ENCODE assay signal across 1 cellular context in genomic region chr20:346033-346639, GRCh38.
A peak's percentile ranks its signal among the peaks of the same experiment; 100 is the strongest.
TF ChIP-seq lines count a peak whose summit lies in the region.

No MANE protein-coding gene starts in this region.

TF ChIP-seq in HepG2, 621 proteins besides CTCF, POLR2A, EP300 and RAD21 (continued from another document and continues in another):
- TF ChIP-seq, protein P1, sequence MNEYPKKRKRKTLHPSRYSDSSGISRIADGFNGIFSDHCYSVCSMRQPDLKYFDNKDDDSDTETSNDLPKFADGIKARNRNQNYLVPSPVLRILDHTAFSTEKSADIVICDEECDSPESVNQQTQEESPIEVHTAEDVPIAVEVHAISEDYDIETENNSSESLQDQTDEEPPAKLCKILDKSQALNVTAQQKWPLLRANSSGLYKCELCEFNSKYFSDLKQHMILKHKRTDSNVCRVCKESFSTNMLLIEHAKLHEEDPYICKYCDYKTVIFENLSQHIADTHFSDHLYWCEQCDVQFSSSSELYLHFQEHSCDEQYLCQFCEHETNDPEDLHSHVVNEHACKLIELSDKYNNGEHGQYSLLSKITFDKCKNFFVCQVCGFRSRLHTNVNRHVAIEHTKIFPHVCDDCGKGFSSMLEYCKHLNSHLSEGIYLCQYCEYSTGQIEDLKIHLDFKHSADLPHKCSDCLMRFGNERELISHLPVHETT (CRISPR knock-in tag; conservative IDR thresholded peaks at IDR 0.05): no peak
- no peak for TF ChIP-seq SMAD1 (CRISPR knock-in tag; IDR thresholded peaks at IDR 0.05; ENCODE audit: borderline replicate concordance, low read depth)
- no peak for TF ChIP-seq CENPX (CRISPR knock-in tag; IDR thresholded peaks at IDR 0.05)
- no peak for TF ChIP-seq DPF2 (CRISPR knock-in tag; IDR thresholded peaks at IDR 0.05; ENCODE audit: borderline replicate concordance, low read depth)
- TF ChIP-seq ZMYM4 (CRISPR knock-in tag; IDR thresholded peaks at IDR 0.05): no peak
- TF ChIP-seq NFRKB (IDR thresholded peaks at IDR 0.05): no peak
- peak; percentile 18; the same call in 1 of the 2 replicates for TF ChIP-seq SMAD3 (CRISPR knock-in tag; IDR thresholded peaks at IDR 0.05)
- no peak for TF ChIP-seq ZFP36L2 (CRISPR knock-in tag; IDR thresholded peaks at IDR 0.05)
- TF ChIP-seq ZNF674 (CRISPR knock-in tag; IDR thresholded peaks at IDR 0.05; ENCODE audit: low read depth): no peak
- TF ChIP-seq RAD51 (IDR thresholded peaks at IDR 0.05; ENCODE audit: borderline replicate concordance): no peak
- TF ChIP-seq ZNF350 (CRISPR knock-in tag; IDR thresholded peaks at IDR 0.05; ENCODE audit: borderline replicate concordance, low read depth): peak; percentile 67; the same call in 1 of the 2 replicates
- TF ChIP-seq ZNF501 (CRISPR knock-in tag; IDR thresholded peaks at IDR 0.05): no peak
- peak; percentile 36; the same call in 1 of the 2 replicates for TF ChIP-seq MEF2D (CRISPR knock-in tag; IDR thresholded peaks at IDR 0.05)
- TF ChIP-seq ADNP (CRISPR knock-in tag; IDR thresholded peaks at IDR 0.05): no peak
- TF ChIP-seq ZNF10 (CRISPR knock-in tag; IDR thresholded peaks at IDR 0.05; ENCODE audit: borderline replicate concordance, low read depth): no peak
- no peak for TF ChIP-seq ZFP91 (CRISPR knock-in tag; IDR thresholded peaks at IDR 0.05; ENCODE audit: borderline replicate concordance)
- TF ChIP-seq TEAD3 (CRISPR knock-in tag; optimal IDR thresholded peaks at IDR 0.05; ENCODE audit: borderline replicate concordance): peak; percentile 6
- TF ChIP-seq ZNF431 (CRISPR knock-in tag; IDR thresholded peaks at IDR 0.05; ENCODE audit: borderline replicate concordance, low read depth): 0 out of 2 replicates have a peak, but pooled peaks have one; percentile 55
- no peak; the same call in 1 of the 2 replicates for TF ChIP-seq ZNF703 (CRISPR knock-in tag; IDR thresholded peaks at IDR 0.05; ENCODE audit: borderline replicate concordance)
- TF ChIP-seq REL (CRISPR knock-in tag; conservative IDR thresholded peaks at IDR 0.05): no peak
- no peak for TF ChIP-seq HNF4G (IDR thresholded peaks at IDR 0.05; ENCODE audit: borderline replicate concordance, low read depth, low read length)
- TF ChIP-seq HNF4G (CRISPR knock-in tag; IDR thresholded peaks at IDR 0.05; ENCODE audit: borderline replicate concordance, low read depth): no peak
- TF ChIP-seq DNMT3B (CRISPR knock-in tag; conservative IDR thresholded peaks at IDR 0.05): peak; percentile 78; the same call in 1 of the 2 replicates
- peak; percentile 81; the same call in 1 of the 2 replicates for TF ChIP-seq TIGD3 (CRISPR knock-in tag; IDR thresholded peaks at IDR 0.05; ENCODE audit: borderline replicate concordance)
- TF ChIP-seq MYNN (CRISPR knock-in tag; IDR thresholded peaks at IDR 0.05; ENCODE audit: low read depth): no peak
- TF ChIP-seq ZNF737 (CRISPR knock-in tag; IDR thresholded peaks at IDR 0.05; ENCODE audit: borderline replicate concordance): peak; percentile 18; the same call in 1 of the 2 replicates
- no peak for TF ChIP-seq ZNF335 (CRISPR knock-in tag; IDR thresholded peaks at IDR 0.05)
- TF ChIP-seq, protein P2, sequence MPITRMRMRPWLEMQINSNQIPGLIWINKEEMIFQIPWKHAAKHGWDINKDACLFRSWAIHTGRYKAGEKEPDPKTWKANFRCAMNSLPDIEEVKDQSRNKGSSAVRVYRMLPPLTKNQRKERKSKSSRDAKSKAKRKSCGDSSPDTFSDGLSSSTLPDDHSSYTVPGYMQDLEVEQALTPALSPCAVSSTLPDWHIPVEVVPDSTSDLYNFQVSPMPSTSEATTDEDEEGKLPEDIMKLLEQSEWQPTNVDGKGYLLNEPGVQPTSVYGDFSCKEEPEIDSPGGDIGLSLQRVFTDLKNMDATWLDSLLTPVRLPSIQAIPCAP (CRISPR knock-in tag; IDR thresholded peaks at IDR 0.05; ENCODE audit: low read depth): 0 out of 2 replicates have a peak, but pooled peaks have one; percentile 45
- TF ChIP-seq ZNF205 (CRISPR knock-in tag; IDR thresholded peaks at IDR 0.05): peak; percentile 4; the same call in 1 of the 2 replicates
- no peak for TF ChIP-seq CREB1 (IDR thresholded peaks at IDR 0.05)
- TF ChIP-seq CREB1 (CRISPR knock-in tag; IDR thresholded peaks at IDR 0.05): no peak
- TF ChIP-seq PRDM15 (CRISPR knock-in tag; IDR thresholded peaks at IDR 0.05): no peak
- TF ChIP-seq PHF20 (CRISPR knock-in tag; IDR thresholded peaks at IDR 0.05): 0 out of 2 replicates have a peak, but pooled peaks have one; percentile 6
- no peak for TF ChIP-seq NFE2L2 (IDR thresholded peaks at IDR 0.05; ENCODE audit: low read length)
- 0 out of 2 replicates have a peak, but pooled peaks have one; percentile 12 for TF ChIP-seq ZMYM2 (CRISPR knock-in tag; IDR thresholded peaks at IDR 0.05)
- TF ChIP-seq, protein P3, sequence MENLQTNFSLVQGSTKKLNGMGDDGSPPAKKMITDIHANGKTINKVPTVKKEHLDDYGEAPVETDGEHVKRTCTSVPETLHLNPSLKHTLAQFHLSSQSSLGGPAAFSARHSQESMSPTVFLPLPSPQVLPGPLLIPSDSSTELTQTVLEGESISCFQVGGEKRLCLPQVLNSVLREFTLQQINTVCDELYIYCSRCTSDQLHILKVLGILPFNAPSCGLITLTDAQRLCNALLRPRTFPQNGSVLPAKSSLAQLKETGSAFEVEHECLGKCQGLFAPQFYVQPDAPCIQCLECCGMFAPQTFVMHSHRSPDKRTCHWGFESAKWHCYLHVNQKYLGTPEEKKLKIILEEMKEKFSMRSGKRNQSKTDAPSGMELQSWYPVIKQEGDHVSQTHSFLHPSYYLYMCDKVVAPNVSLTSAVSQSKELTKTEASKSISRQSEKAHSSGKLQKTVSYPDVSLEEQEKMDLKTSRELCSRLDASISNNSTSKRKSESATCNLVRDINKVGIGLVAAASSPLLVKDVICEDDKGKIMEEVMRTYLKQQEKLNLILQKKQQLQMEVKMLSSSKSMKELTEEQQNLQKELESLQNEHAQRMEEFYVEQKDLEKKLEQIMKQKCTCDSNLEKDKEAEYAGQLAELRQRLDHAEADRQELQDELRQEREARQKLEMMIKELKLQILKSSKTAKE (CRISPR knock-in tag; IDR thresholded peaks at IDR 0.05; ENCODE audit: borderline replicate concordance): 0 out of 2 replicates have a peak, but pooled peaks have one; percentile 27
- no peak for TF ChIP-seq RXRA (CRISPR knock-in tag; IDR thresholded peaks at IDR 0.05)
- TF ChIP-seq, protein P4, sequence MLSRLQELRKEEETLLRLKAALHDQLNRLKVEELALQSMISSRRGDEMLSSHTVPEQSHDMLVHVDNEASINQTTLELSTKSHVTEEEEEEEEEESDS (CRISPR knock-in tag; IDR thresholded peaks at IDR 0.05; ENCODE audit: borderline replicate concordance): 0 out of 2 replicates have a peak, but pooled peaks have one; percentile 16
- TF ChIP-seq, protein P5, sequence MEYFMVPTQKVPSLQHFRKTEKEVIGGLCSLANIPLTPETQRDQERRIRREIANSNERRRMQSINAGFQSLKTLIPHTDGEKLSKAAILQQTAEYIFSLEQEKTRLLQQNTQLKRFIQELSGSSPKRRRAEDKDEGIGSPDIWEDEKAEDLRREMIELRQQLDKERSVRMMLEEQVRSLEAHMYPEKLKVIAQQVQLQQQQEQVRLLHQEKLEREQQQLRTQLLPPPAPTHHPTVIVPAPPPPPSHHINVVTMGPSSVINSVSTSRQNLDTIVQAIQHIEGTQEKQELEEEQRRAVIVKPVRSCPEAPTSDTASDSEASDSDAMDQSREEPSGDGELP (IDR thresholded peaks at IDR 0.05; ENCODE audit: borderline replicate concordance, low read depth): no peak
- no peak for TF ChIP-seq NR2C2 (CRISPR knock-in tag; IDR thresholded peaks at IDR 0.05; ENCODE audit: borderline replicate concordance)
- TF ChIP-seq SMYD3 (CRISPR knock-in tag; IDR thresholded peaks at IDR 0.05): no peak; the same call in 1 of the 2 replicates
- no peak for TF ChIP-seq CSRNP1 (CRISPR knock-in tag; IDR thresholded peaks at IDR 0.05)
- TF ChIP-seq ZNF598 (CRISPR knock-in tag; IDR thresholded peaks at IDR 0.05; ENCODE audit: borderline replicate concordance): peak; percentile 36; the same call in 1 of the 2 replicates
- peak; percentile 21; the same call in 1 of the 2 replicates for TF ChIP-seq CBFB (CRISPR knock-in tag; IDR thresholded peaks at IDR 0.05)
- 0 out of 2 replicates have a peak, but pooled peaks have one; percentile 3 for TF ChIP-seq MIER2 (CRISPR knock-in tag; IDR thresholded peaks at IDR 0.05)
- TF ChIP-seq MTF1 (CRISPR knock-in tag; IDR thresholded peaks at IDR 0.05): no peak
- no peak for TF ChIP-seq ZBTB8A (CRISPR knock-in tag; IDR thresholded peaks at IDR 0.05; ENCODE audit: borderline replicate concordance, low read depth)
- no peak for TF ChIP-seq HNRNPK (IDR thresholded peaks at IDR 0.05; ENCODE audit: low read depth, low read length, poor library complexity, severe bottlenecking)
- no peak for TF ChIP-seq ZNF264 (CRISPR knock-in tag; IDR thresholded peaks at IDR 0.05)
